In the genomic region with DNA sequence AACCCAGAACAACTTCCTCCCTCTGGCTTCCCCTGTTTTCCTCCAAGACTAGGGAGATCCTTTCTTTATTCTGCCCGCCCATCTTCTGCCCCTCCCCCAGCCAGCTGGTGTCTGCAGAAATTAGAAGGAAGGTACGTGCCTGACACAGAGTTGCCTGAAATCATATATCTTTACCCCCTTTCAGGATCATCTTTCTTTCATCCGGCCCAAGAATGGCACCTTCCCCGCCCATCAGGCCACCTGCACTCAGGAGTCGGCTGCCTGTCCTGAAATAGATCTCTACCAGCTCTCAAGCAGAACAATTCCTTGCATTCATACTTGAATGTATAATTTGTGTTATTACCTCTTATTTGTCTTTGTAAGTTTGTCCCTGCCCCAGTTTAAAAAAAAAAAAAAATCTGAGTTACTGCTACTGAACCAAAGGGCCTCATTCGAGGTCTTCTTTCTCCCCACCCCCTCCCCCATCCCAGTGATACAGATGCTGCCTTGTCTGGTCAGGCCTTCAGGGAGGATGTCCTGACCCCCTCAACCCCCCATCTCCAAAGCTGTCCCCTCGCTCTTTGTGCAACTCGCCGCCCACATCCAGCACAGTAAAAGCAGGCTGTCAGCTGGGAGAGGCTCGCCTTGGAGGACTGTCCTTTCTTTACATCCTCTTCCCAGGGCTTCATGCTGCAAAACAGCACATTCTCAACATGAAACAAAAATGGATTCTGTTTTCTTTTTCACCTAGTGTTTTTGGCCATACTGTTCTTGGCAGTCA, we compare ENCODE assay signal across 9 cellular contexts.
A peak's percentile ranks its signal among the peaks of the same experiment; 100 is the strongest.
DNase-seq lines count a peak whose midpoint lies in the region; ATAC-seq and TF ChIP-seq lines count a peak whose summit lies in the region.
"Had no signal": no experiment of that assay in that cellular context is flagged by ENCODE, and none has a peak within 500 bp of the region (broad histone marks: within the 10 kb centered on the region; RNA-seq: fewer than 3 reads in every experiment).

No MANE protein-coding gene starts in this region.

- H3K9me2 ChIP-seq in GM23338 (ENCODE audit: insufficient read depth) (no peaks in the 10 kb centered on the region), PC-9 (ENCODE audit: insufficient read depth) (no peaks in the 10 kb centered on the region)

- H3K27ac Mint-ChIP-seq in GM23338 = peak overlapping the region; percentile 70
- peak overlapping the region; percentile 93 for H3K27ac Mint-ChIP-seq in glutamatergic neuron (ENCODE audit: unreplicated experiment)
- no peak overlapping the region for H3K27ac Mint-ChIP-seq in CD8-positive, alpha-beta T cell

- H3K4me1 ChIP-seq in GM23338 (ENCODE audit: insufficient read depth) (peaks cover 24% of the 10 kb centered on the region), psoas muscle (peaks cover 42% of the 10 kb centered on the region), PC-9 (replicated peaks; ENCODE audit: insufficient read depth) (peaks cover 11% of the 10 kb centered on the region)
- H3K4me1 ChIP-seq in CD8-positive, alpha-beta T cell (ENCODE audit: insufficient read depth, low read length) = no peaks in the 10 kb centered on the region

- TF ChIP-seq CTCF in GM23338 (conservative IDR thresholded peaks at IDR 0.05; ENCODE audit: low read depth in 2 of 2) (no peak), glutamatergic neuron (IDR thresholded peaks at IDR 0.05; ENCODE audit: partially characterized antibody, unreplicated experiment) (no peak), psoas muscle (IDR thresholded peaks at IDR 0.05) (no peak), PC-9 (conservative IDR thresholded peaks at IDR 0.05) (no peak)
- TF ChIP-seq CTCF in CD8-positive, alpha-beta T cell (IDR thresholded peaks at IDR 0.05) = no peak

- peaks cover 11% of the 10 kb centered on the region for H3K9me3 Mint-ChIP-seq in GM23338
- peaks cover 4% of the 10 kb centered on the region for H3K9me3 Mint-ChIP-seq in glutamatergic neuron (ENCODE audit: unreplicated experiment)
- H3K9me3 Mint-ChIP-seq in CD8-positive, alpha-beta T cell = no peaks in the 10 kb centered on the region

- no peaks in the 10 kb centered on the region for H3K9me3 ChIP-seq in psoas muscle
- H3K9me3 ChIP-seq in PC-9 (ENCODE audit: insufficient read depth, low read depth) = no peaks in the 10 kb centered on the region
- H3K9me3 ChIP-seq in CD8-positive, alpha-beta T cell (ENCODE audit: low read length) = no peaks in the 10 kb centered on the region

- H3K36me3 ChIP-seq in GM23338 (ENCODE audit: insufficient read depth) (no peaks in the 10 kb centered on the region), psoas muscle (ENCODE audit: insufficient read depth in 1 of 2, low read depth in 1 of 2) (no peaks in the 10 kb centered on the region), PC-9 (ENCODE audit: low read depth) (no peaks in the 10 kb centered on the region)
- H3K36me3 ChIP-seq in CD8-positive, alpha-beta T cell (ENCODE audit: insufficient read depth, low read length) = no peaks in the 10 kb centered on the region

- POLR2A ChIA-PET in PC-9 (lab: Charles Lee; ENCODE audit: unreplicated experiment) = no interaction called here
- POLR2A ChIA-PET in CD8-positive, alpha-beta T cell (lab: Charles Lee) = no interaction called here

- H3K4me2 ChIP-seq in GM23338 = peak overlapping the region; percentile 60
- H3K4me2 ChIP-seq in PC-9 = no peak overlapping the region

- H3K4me3 Mint-ChIP-seq in GM23338 (peak overlapping the region; percentile 36; the same call in 2 of the 3 replicates), glutamatergic neuron (ENCODE audit: unreplicated experiment) (peak overlapping the region; percentile 74)
- H3K4me3 Mint-ChIP-seq in CD8-positive, alpha-beta T cell = no peak overlapping the region

- intact Hi-C loops in psoas muscle (cut with DNase I) = no loop called here
- intact Hi-C loops in PC-9 (cut with micrococcal nuclease; ENCODE audit: unreplicated experiment) = no loop called here
- intact Hi-C loops in CD8-positive, alpha-beta T cell (cut with DNase I, micrococcal nuclease) = no loop called here

- H3K27ac ChIP-seq in GM23338 (ENCODE audit: low read depth) = no peak overlapping the region; the same call in 1 of the 2 replicates
- H3K27ac ChIP-seq in psoas muscle = peak overlapping the region; percentile 85
- no peak overlapping the region for H3K27ac ChIP-seq in PC-9
- no peak overlapping the region for H3K27ac ChIP-seq in CD8-positive, alpha-beta T cell (ENCODE audit: low read depth, low read length)

- CTCF ChIA-PET in PC-9 (lab: Charles Lee) = interaction anchor here (0.6 kb wide), 1 partner anchor 134 kb away, joined by 4 read pairs; no protein-coding TSS in a partner anchor
- CTCF ChIA-PET in CD8-positive, alpha-beta T cell (lab: Charles Lee) = no interaction called here

- no peaks in the 10 kb centered on the region for H3F3A ChIP-seq in GM23338 (replicated peaks; ENCODE audit: low read depth)
- no peaks in the 10 kb centered on the region; the same call in 1 of the 2 replicates for H3F3A ChIP-seq in PC-9 (ENCODE audit: insufficient read depth, low read depth)

- ATAC-seq in GM23338 (peak; percentile 23; the same call in 2 of the 3 replicates), psoas muscle (peak in 2 of 4 donors; percentile 65 to 78), HG02938 (IDR thresholded peaks at IDR 0.05; ENCODE audit: unreplicated experiment) (no peak)
- ATAC-seq in CD8-positive, alpha-beta T cell = no peak

- H3K4me3 ChIP-seq in GM23338 (no peak overlapping the region), psoas muscle (peak overlapping the region; percentile 3), PC-9 (no peak overlapping the region)
- H3K4me3 ChIP-seq in CD8-positive, alpha-beta T cell (ENCODE audit: low read depth, low read length) = no peak overlapping the region

- no TSS peak for BruUV-seq in PC-9 (replicated peaks; lab: Mats Ljungman, UMichigan)

- WGBS in psoas muscle, 3 donors = 35 to 48% (median 42%) methylated on average over 10 of the region's 10 CpGs

- H2AFZ ChIP-seq in GM23338 (no peak overlapping the region), PC-9 (no peak overlapping the region)

- DNase-seq in GM23338 (ENCODE audit: low spot score) (no peak), OCI-M1 (lab: John Stamatoyannopoulos, UW) (peak; percentile 79), glutamatergic neuron (peak; percentile 50), psoas muscle (peak in 1 of 2 donors; percentile 61), PC-9 (no peak)
- DNase-seq in stimulated activated CD4-positive, alpha-beta T cell treated with anti-CD3 and anti-CD28 coated beads, Interleukin-1b, Interleukin-23, amount 100 ng/mL, for 48 hours = no peak
- DNase-seq in CD8-positive, alpha-beta T cell = no peak
- DNase-seq: activated T-cell treated with anti-CD3 and anti-CD28 coated beads for 4 hours had no signal

- H3K36me3 Mint-ChIP-seq in GM23338 (ENCODE audit: low read depth) (peaks cover 19% of the 10 kb centered on the region), glutamatergic neuron (ENCODE audit: unreplicated experiment) (no peaks in the 10 kb centered on the region)
- H3K36me3 Mint-ChIP-seq in CD8-positive, alpha-beta T cell = peaks cover 20% of the 10 kb centered on the region

- H3K27me3 Mint-ChIP-seq in GM23338 (ENCODE audit: insufficient read depth, low read depth, poor library complexity) = peaks cover 3% of the 10 kb centered on the region
- H3K27me3 Mint-ChIP-seq in glutamatergic neuron (ENCODE audit: unreplicated experiment) = peaks cover 6% of the 10 kb centered on the region
- H3K27me3 Mint-ChIP-seq in CD8-positive, alpha-beta T cell (ENCODE audit: low read depth) = no peaks in the 10 kb centered on the region

- H3K4me1 Mint-ChIP-seq in GM23338 (peaks cover 37% of the 10 kb centered on the region), glutamatergic neuron (ENCODE audit: low read depth, unreplicated experiment) (peaks cover 25% of the 10 kb centered on the region)
- H3K4me1 Mint-ChIP-seq in CD8-positive, alpha-beta T cell (ENCODE audit: low read depth) = peaks cover 2% of the 10 kb centered on the region

- no peaks in the 10 kb centered on the region for H3K79me2 ChIP-seq in GM23338 (replicated peaks; ENCODE audit: insufficient read depth)
- H3K79me2 ChIP-seq in PC-9 (ENCODE audit: low read depth) = no peaks in the 10 kb centered on the region

- H3K27me3 ChIP-seq in GM23338 (ENCODE audit: insufficient read depth) (no peaks in the 10 kb centered on the region), psoas muscle (ENCODE audit: insufficient read depth in 3 of 3, low read length in 2 of 3) (no peaks in the 10 kb centered on the region), PC-9 (ENCODE audit: insufficient read depth, low read depth) (no peaks in the 10 kb centered on the region)
- no peaks in the 10 kb centered on the region for H3K27me3 ChIP-seq in CD8-positive, alpha-beta T cell (ENCODE audit: insufficient read depth, low read length)

- no peaks in the 10 kb centered on the region for H4K20me1 ChIP-seq in GM23338 (replicated peaks; ENCODE audit: insufficient read depth)
- no peaks in the 10 kb centered on the region for H4K20me1 ChIP-seq in PC-9 (ENCODE audit: insufficient read depth)

TF ChIP-seq in GM23338, 12 proteins besides CTCF, POLR2A, EP300 and RAD21 (continues in another document):
- no peak for TF ChIP-seq ZNF114 (CRISPR knock-in tag; IDR thresholded peaks at IDR 0.05)
- TF ChIP-seq NANOG (IDR thresholded peaks at IDR 0.05; ENCODE audit: borderline replicate concordance) = no peak
- no peak for TF ChIP-seq EZH2phosphoT487 (IDR thresholded peaks at IDR 0.05; ENCODE audit: unreplicated experiment)
- TF ChIP-seq, protein P1, sequence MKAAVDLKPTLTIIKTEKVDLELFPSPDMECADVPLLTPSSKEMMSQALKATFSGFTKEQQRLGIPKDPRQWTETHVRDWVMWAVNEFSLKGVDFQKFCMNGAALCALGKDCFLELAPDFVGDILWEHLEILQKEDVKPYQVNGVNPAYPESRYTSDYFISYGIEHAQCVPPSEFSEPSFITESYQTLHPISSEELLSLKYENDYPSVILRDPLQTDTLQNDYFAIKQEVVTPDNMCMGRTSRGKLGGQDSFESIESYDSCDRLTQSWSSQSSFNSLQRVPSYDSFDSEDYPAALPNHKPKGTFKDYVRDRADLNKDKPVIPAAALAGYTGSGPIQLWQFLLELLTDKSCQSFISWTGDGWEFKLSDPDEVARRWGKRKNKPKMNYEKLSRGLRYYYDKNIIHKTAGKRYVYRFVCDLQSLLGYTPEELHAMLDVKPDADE (IDR thresholded peaks at IDR 0.05) = no peak

Comparison
In these comparisons a context has a peak if more than half of its experiments do, and no peak if none do; other contexts are left out.
1. DNase-seq: peak in OCI-M1 (single experiment) and glutamatergic neuron (single experiment); none in GM23338 (single experiment), stimulated activated CD4-positive, alpha-beta T cell treated with anti-CD3 and anti-CD28 coated beads, Interleukin-1b, Interleukin-23, amount 100 ng/mL, for 48 hours (single experiment), PC-9 (0 of 2) and CD8-positive, alpha-beta T cell (0 of 7).